21 cellular contexts compared by ENCODE assay signal in genomic region chr10:43599333-43599732, GRCh38.
"Had no signal": no experiment of that assay in that cellular context is flagged by ENCODE, and none has a peak within 500 bp of the region (broad histone marks: within the 10 kb centered on the region; RNA-seq: fewer than 3 reads in every experiment).

No MANE protein-coding gene starts in this region.

- H3K36me3 ChIP-seq: left ventricle myocardium inferior, neutrophil, right atrium auricular region, sigmoid colon, tibial nerve, upper lobe of right lung, vagina had no signal

- H3K4me1 ChIP-seq: foreskin keratinocyte, sigmoid colon had no signal

- DNase-seq: dermis blood vessel endothelial cell; foreskin keratinocyte; kidney; left cardiac atrium; left ventricle myocardium inferior; mesenchymal stem cell; midbrain; nephron progenitor cell; sigmoid colon; stimulated activated CD4-positive, alpha-beta T cell treated with anti-CD3 and anti-CD28 coated beads, Interleukin-2, amount 100 ng/mL, for 24 hours; stimulated activated CD4-positive, alpha-beta T cell treated with anti-CD3 and anti-CD28 coated beads, Interleukin-4, amount 100 ng/mL, for 4 hours; stimulated activated naive B cell treated with anti-CD40 and anti-IgM and Interleukin-4, amounts not matched to agents 10 μg/mL and 1 μg/mL and 100 μg/mL, for 72 hours; stimulated activated naive CD8-positive, alpha-beta T cell treated with anti-CD3 and anti-CD28 coated beads, Interleukin-15, amount 100 ng/mL, for 72 hours; testis; upper lobe of right lung had no signal

- ATAC-seq: foreskin keratinocyte; left cardiac atrium; stimulated activated naive B cell treated with anti-CD40 and anti-IgM and Interleukin-4, amounts not matched to agents 10 μg/mL and 1 μg/mL and 100 μg/mL, for 72 hours; stimulated activated naive CD8-positive, alpha-beta T cell treated with anti-CD3 and anti-CD28 coated beads, Interleukin-15, amount 100 ng/mL, for 72 hours; upper lobe of right lung had no signal

- H3K4me3 ChIP-seq: left ventricle myocardium inferior, lung, right atrium auricular region, sigmoid colon, skin epidermis, testis, tibial nerve, upper lobe of right lung, vagina had no signal

- H3K27ac ChIP-seq: foreskin keratinocyte, left ventricle myocardium inferior, neutrophil, right atrium auricular region, sigmoid colon, skin epidermis, testis, tibial nerve, upper lobe of right lung, vagina had no signal

- H3K9me3 ChIP-seq: left ventricle myocardium inferior, neutrophil, right atrium auricular region, sigmoid colon, testis, tibial nerve, upper lobe of right lung, vagina had no signal

- H3K27me3 ChIP-seq: foreskin keratinocyte, right atrium auricular region, sigmoid colon, testis, tibial nerve, upper lobe of right lung, vagina had no signal
